In genomic region chrX:47228550-47229270, GRCh38 we compare ENCODE assay signal across 23 cellular contexts. TPM values are rescaled to one million over a fixed set of nuclear protein-coding genes. Genes with fewer than 3 reads are reported as not detected.
DNase-seq lines count a peak whose midpoint lies in the region; ATAC-seq, FAIRE-seq and TF ChIP-seq lines count a peak whose summit lies in the region.
"Had no signal": no experiment of that assay in that cellular context is flagged by ENCODE, and none has a peak within 500 bp of the region (broad histone marks: within the 10 kb centered on the region; RNA-seq: fewer than 3 reads in every experiment).

No MANE protein-coding gene starts in this region.

- CTCF ChIA-PET in HEK293 (lab: Yijun Ruan, JAX), result no interaction called here

- DNase-seq in activated T-cell treated with anti-CD3 and anti-CD28 coated beads, Interleukin-2, amount 50 U/mL, for 24 hours, result peak; percentile 20
- DNase-seq in activated T-cell treated with anti-CD3 and anti-CD28 coated beads for 4 hours (no peak), kidney (peak; percentile 60), sciatic nerve (ENCODE audit: low spot score) (peak; percentile 55), NCI-H1417 (lab: John Stamatoyannopoulos, UW) (no peak), T-helper 9 cell (no peak)
- DNase-seq: CD4-positive, CD25-positive, alpha-beta regulatory T cell; Kasumi-1; NCI-H1105 treated with DMSO at 0.1 percent for 48 hours; NCI-H2029; NCI-H446; NCI-H524 treated with DMSO at 0.1 percent for 48 hours; NCI-H774; NK-92 treated with Interleukin-12 subunit alpha and Interleukin-12 subunit beta, amount 100 ng/mL, for 24 hours; PC-3; SJCRH30 had no signal

- H3K27ac Mint-ChIP-seq in activated T-cell treated with anti-CD3 and anti-CD28 coated beads, Interleukin-2, amount 50 U/mL, for 24 hours, result no peak overlapping the region

- H3K4me1 Mint-ChIP-seq in activated T-cell treated with anti-CD3 and anti-CD28 coated beads, Interleukin-2, amount 50 U/mL, for 24 hours (ENCODE audit: low read depth), result peaks cover 9% of the 10 kb centered on the region

- peaks cover 78% of the 10 kb centered on the region for H3K36me3 Mint-ChIP-seq in activated T-cell treated with anti-CD3 and anti-CD28 coated beads, Interleukin-2, amount 50 U/mL, for 24 hours (ENCODE audit: low read depth)

- intact Hi-C loops in kidney (cut with DNase I) (no loop called here), sciatic nerve (cut with DNase I) (loop anchor here (10.0 kb wide), 1 partner anchor 1966 kb away; no protein-coding TSS in a partner anchor)

- TF ChIP-seq CTCF in HEK293 (tag by site-specific recombination; IDR thresholded peaks at IDR 0.05) (no peak), kidney (IDR thresholded peaks at IDR 0.05; ENCODE audit: borderline replicate concordance, extremely low read depth, insufficient read depth) (no peak)

- no peak overlapping the region for H3K4me3 Mint-ChIP-seq in activated T-cell treated with anti-CD3 and anti-CD28 coated beads, Interleukin-2, amount 50 U/mL, for 24 hours

- H3K9me3 Mint-ChIP-seq in activated T-cell treated with anti-CD3 and anti-CD28 coated beads, Interleukin-2, amount 50 U/mL, for 24 hours, result no peaks in the 10 kb centered on the region

- H3K9me3 ChIP-seq in HEK293 (ENCODE audit: control insufficient read depth, insufficient read depth, low read depth, low read length) (no peaks in the 10 kb centered on the region), kidney (ENCODE audit: control insufficient read depth in 1 of 2, low read length in 2 of 2) (no peaks in the 10 kb centered on the region)
- H3K9me3 ChIP-seq: SJCRH30 had no signal

- no peak for ATAC-seq in sciatic nerve
- no peak for ATAC-seq in GM21528 (IDR thresholded peaks at IDR 0.05; ENCODE audit: low FRiP score, unreplicated experiment)
- ATAC-seq: K562, PC-3, Right ventricle myocardium inferior, SK-N-SH treated with all-trans-retinoic acid at 6 μM for 48 hours had no signal

- H3K36me3 ChIP-seq in HEK293 (ENCODE audit: control insufficient read depth in 2 of 2, insufficient read depth in 1 of 2, low read length in 2 of 2) (peaks cover 47 to 63% of the 10 kb centered on the region in 2 experiments), kidney (ENCODE audit: control insufficient read depth in 1 of 2, insufficient read depth in 2 of 2, low read length in 2 of 2) (peaks cover 18 to 27% of the 10 kb centered on the region in 2 donors)
- H3K36me3 ChIP-seq: SJCRH30 had no signal

- POLR2A ChIA-PET in HEK293 (lab: Yijun Ruan, JAX), result interaction anchor here (0.6 to 2.1 kb wide), 3 partner anchors 11 to 416 kb away, joined by 4 to 18 read pairs (median 8); partner anchors contain the start of gene CDK16

- peaks cover 8% of the 10 kb centered on the region for H3K27me3 Mint-ChIP-seq in activated T-cell treated with anti-CD3 and anti-CD28 coated beads, Interleukin-2, amount 50 U/mL, for 24 hours
- H3K27me3 Mint-ChIP-seq: CD4-positive, CD25-positive, alpha-beta regulatory T cell had no signal

- FAIRE-seq in kidney (lab: Jason Lieb, UNC), result no peak
- FAIRE-seq: GM12891, HTR-8/SVneo, K562 had no signal

- H3K9ac ChIP-seq in kidney (ENCODE audit: low read length in 2 of 2), result no peak overlapping the region

- H3K27ac ChIP-seq in HEK293 (ENCODE audit: extremely low read depth, low read depth, low read length) (no peak overlapping the region), kidney (ENCODE audit: low read depth in 2 of 2, low read length in 2 of 2) (no peak overlapping the region)
- H3K27ac ChIP-seq: SJCRH30 had no signal

- H3K4me1 ChIP-seq in HEK293 (ENCODE audit: control insufficient read depth, insufficient read depth, low read length) (0 out of 2 replicates have a peak, but pooled peaks cover 3% of the 10 kb centered on the region), kidney (ENCODE audit: control insufficient read depth in 1 of 2, insufficient read depth in 1 of 2, low read depth in 1 of 2, low read length in 2 of 2) (peaks cover 4% of the 10 kb centered on the region in 2 donors)
- H3K4me1 ChIP-seq: SJCRH30 had no signal

- H3K4me3 ChIP-seq in HEK293 (ENCODE audit: low read depth, low read length) (no peak overlapping the region), kidney (ENCODE audit: low read length in 2 of 2) (no peak overlapping the region)
- H3K4me3 ChIP-seq: K562, SJCRH30 had no signal

TF ChIP-seq in HEK293, 187 proteins besides CTCF, POLR2A, EP300 and RAD21:
- TF ChIP-seq, protein P1, sequence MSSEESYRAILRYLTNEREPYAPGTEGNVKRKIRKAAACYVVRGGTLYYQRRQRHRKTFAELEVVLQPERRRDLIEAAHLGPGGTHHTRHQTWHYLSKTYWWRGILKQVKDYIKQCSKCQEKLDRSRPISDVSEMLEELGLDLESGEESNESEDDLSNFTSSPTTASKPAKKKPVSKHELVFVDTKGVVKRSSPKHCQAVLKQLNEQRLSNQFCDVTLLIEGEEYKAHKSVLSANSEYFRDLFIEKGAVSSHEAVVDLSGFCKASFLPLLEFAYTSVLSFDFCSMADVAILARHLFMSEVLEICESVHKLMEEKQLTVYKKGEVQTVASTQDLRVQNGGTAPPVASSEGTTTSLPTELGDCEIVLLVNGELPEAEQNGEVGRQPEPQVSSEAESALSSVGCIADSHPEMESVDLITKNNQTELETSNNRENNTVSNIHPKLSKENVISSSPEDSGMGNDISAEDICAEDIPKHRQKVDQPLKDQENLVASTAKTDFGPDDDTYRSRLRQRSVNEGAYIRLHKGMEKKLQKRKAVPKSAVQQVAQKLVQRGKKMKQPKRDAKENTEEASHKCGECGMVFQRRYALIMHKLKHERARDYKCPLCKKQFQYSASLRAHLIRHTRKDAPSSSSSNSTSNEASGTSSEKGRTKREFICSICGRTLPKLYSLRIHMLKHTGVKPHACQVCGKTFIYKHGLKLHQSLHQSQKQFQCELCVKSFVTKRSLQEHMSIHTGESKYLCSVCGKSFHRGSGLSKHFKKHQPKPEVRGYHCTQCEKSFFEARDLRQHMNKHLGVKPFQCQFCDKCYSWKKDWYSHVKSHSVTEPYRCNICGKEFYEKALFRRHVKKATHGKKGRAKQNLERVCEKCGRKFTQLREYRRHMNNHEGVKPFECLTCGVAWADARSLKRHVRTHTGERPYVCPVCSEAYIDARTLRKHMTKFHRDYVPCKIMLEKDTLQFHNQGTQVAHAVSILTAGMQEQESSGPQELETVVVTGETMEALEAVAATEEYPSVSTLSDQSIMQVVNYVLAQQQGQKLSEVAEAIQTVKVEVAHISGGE (tag by site-specific recombination; conservative IDR thresholded peaks at IDR 0.05; ENCODE audit: low read depth), result no peak
- no peak for TF ChIP-seq KLF1 (tag by site-specific recombination; IDR thresholded peaks at IDR 0.05)
- no peak for TF ChIP-seq OSR2 (tag by site-specific recombination; IDR thresholded peaks at IDR 0.05)
- TF ChIP-seq, protein P2, sequence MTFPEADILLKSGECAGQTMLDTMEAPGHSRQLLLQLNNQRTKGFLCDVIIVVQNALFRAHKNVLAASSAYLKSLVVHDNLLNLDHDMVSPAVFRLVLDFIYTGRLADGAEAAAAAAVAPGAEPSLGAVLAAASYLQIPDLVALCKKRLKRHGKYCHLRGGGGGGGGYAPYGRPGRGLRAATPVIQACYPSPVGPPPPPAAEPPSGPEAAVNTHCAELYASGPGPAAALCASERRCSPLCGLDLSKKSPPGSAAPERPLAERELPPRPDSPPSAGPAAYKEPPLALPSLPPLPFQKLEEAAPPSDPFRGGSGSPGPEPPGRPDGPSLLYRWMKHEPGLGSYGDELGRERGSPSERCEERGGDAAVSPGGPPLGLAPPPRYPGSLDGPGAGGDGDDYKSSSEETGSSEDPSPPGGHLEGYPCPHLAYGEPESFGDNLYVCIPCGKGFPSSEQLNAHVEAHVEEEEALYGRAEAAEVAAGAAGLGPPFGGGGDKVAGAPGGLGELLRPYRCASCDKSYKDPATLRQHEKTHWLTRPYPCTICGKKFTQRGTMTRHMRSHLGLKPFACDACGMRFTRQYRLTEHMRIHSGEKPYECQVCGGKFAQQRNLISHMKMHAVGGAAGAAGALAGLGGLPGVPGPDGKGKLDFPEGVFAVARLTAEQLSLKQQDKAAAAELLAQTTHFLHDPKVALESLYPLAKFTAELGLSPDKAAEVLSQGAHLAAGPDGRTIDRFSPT (tag by site-specific recombination; IDR thresholded peaks at IDR 0.05), result 0 out of 2 replicates have a peak, but pooled peaks have one; percentile 29
- TF ChIP-seq, protein P3, sequence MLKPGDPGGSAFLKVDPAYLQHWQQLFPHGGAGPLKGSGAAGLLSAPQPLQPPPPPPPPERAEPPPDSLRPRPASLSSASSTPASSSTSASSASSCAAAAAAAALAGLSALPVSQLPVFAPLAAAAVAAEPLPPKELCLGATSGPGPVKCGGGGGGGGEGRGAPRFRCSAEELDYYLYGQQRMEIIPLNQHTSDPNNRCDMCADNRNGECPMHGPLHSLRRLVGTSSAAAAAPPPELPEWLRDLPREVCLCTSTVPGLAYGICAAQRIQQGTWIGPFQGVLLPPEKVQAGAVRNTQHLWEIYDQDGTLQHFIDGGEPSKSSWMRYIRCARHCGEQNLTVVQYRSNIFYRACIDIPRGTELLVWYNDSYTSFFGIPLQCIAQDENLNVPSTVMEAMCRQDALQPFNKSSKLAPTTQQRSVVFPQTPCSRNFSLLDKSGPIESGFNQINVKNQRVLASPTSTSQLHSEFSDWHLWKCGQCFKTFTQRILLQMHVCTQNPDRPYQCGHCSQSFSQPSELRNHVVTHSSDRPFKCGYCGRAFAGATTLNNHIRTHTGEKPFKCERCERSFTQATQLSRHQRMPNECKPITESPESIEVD (tag by site-specific recombination; IDR thresholded peaks at IDR 0.05), result no peak
- no peak for TF ChIP-seq ZNF629 (tag by site-specific recombination; IDR thresholded peaks at IDR 0.05)

RNA-seq across cellular contexts. Expression of gene USP11, which starts 4.1 kb away (rescaled TPM):
- 91.6 TPM for total RNA-seq in kidney
- 30.9 TPM for polyA plus RNA-seq in kidney (ENCODE audit: insufficient read depth, low read depth, low replicate concordance)
- 81.0 TPM for total RNA-seq in sciatic nerve

RNA-seq across cellular contexts. Expression of gene CDK16, which starts 10.2 kb away (rescaled TPM):
- total RNA-seq in kidney (96.1 TPM), sciatic nerve (55.9 TPM)
- 89.1 TPM for polyA plus RNA-seq in kidney (ENCODE audit: insufficient read depth, low read depth, low replicate concordance)

RNA-seq across cellular contexts. Expression of gene UBA1, which starts 35.1 kb away (rescaled TPM):
- 218 TPM for total RNA-seq in kidney
- polyA plus RNA-seq in kidney (ENCODE audit: insufficient read depth, low read depth, low replicate concordance), result 155 TPM
- 165 TPM for total RNA-seq in sciatic nerve

Comparison
In these comparisons a context has a peak if more than half of its experiments do, and no peak if none do; other contexts are left out.
1. DNase-seq: peak in activated T-cell treated with anti-CD3 and anti-CD28 coated beads, Interleukin-2, amount 50 U/mL, for 24 hours (single experiment), kidney (single experiment) and sciatic nerve (single experiment); none in activated T-cell treated with anti-CD3 and anti-CD28 coated beads for 4 hours (single experiment), NCI-H1417 (0 of 3) and T-helper 9 cell (single experiment).